ENCODE assay signal across 16 cellular contexts in the genomic region with DNA sequence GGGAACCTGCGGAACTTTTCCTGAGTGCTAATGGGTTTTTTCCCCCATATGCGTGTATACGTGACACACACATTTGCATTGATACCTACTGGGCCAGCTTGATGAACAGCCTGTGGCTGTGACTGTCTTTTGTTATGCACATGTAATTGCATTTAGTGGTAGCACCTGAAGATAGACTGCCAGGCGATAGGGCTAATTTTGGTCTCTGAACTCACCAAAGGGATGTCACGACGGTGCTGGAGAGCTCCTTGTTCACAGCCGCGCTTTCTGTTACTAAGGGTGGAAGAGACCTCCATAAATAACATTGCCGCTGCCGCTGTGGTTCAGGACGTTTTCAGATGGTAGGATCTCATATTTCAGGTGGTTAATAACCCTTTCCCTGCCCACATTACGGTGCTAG.
DNase-seq lines count a peak whose midpoint lies in the region; FAIRE-seq and TF ChIP-seq lines count a peak whose summit lies in the region.
"Had no signal": no experiment of that assay in that cellular context is flagged by ENCODE, and none has a peak within 500 bp of the region (broad histone marks: within the 10 kb centered on the region; RNA-seq: fewer than 3 reads in every experiment).

No MANE protein-coding gene starts in this region.

- peak overlapping the region in 1 of 4 experiments; percentile 24; a peak in 1 of 8 replicates for H3K4me3 ChIP-seq in H1 (ENCODE audit: extremely low read depth in 1 of 4, insufficient read depth in 2 of 4, low read depth in 3 of 4, low read length in 4 of 4)
- peak overlapping the region in 1 of 8 donors; percentile 12 for H3K4me3 ChIP-seq in spleen
- no peak overlapping the region for H3K4me3 ChIP-seq in testis

- FAIRE-seq in H1 (lab: Jason Lieb, UNC) = peak; percentile 81
- FAIRE-seq: HepG2, RCC 7860 had no signal

- H3K9me3 ChIP-seq in H1 (ENCODE audit: insufficient read depth in 2 of 2, low read depth in 1 of 2, low read length in 1 of 2) (peaks cover 4 to 8% of the 10 kb centered on the region in 2 experiments; a peak in 2 of 4 replicates), spleen (no peaks in the 10 kb centered on the region), testis (no peaks in the 10 kb centered on the region)

- no peak overlapping the region for H2AFZ ChIP-seq in H1 (ENCODE audit: low read length)

- TF ChIP-seq EP300 in Ishikawa (IDR thresholded peaks at IDR 0.05; ENCODE audit: borderline replicate concordance) = no peak
- peak in 1 of 2 experiments; percentile 21; a peak in 1 of 3 replicates for TF ChIP-seq EP300 in H1 (IDR thresholded peaks at IDR 0.05; ENCODE audit: borderline replicate concordance in 1 of 2, low read depth in 2 of 2, low read length in 2 of 2)

- H3K79me2 ChIP-seq in H1 (ENCODE audit: control insufficient read depth in 1 of 2, insufficient read depth in 2 of 2, low read length in 2 of 2) = no peaks in the 10 kb centered on the region

- POLR2A ChIA-PET in H1 (lab: Charles Lee; ENCODE audit: partially characterized antibody) = interaction anchor here (1.3 kb wide), 1 partner anchor 221 kb away, joined by 3 read pairs; no protein-coding TSS in a partner anchor

- H3K27ac ChIP-seq in H1 (ENCODE audit: low read depth, low read length) = 0 out of 2 replicates have a peak overlapping the region, but pooled peaks have one; percentile 12
- peak overlapping the region in 1 of 8 donors; percentile 19 for H3K27ac ChIP-seq in spleen
- H3K27ac ChIP-seq in testis = no peak overlapping the region
- H3K27ac ChIP-seq: VCaP had no signal

- no peak overlapping the region for H3K14ac ChIP-seq in H1 (ENCODE audit: insufficient read length)

- no peak overlapping the region for H3K4ac ChIP-seq in H1 (replicated peaks; ENCODE audit: insufficient read length, low read depth, low read length)

- H3K4me1 ChIP-seq in H1 (replicated peaks in 1 of 4; ENCODE audit: control insufficient read depth in 3 of 4, insufficient read depth in 4 of 4, low read length in 3 of 4) (peaks cover 7 to 23% (median 14%) of the 10 kb centered on the region in 4 experiments), spleen (peaks cover 0 to 56% (median 34%) of the 10 kb centered on the region in 6 donors), testis (peaks cover 2% of the 10 kb centered on the region)

- H4K5ac ChIP-seq in H1 (ENCODE audit: insufficient read length, low read depth, low read length) = no peak overlapping the region

- intact Hi-C loops in spleen (cut with DNase I; ENCODE audit: low total_unique reads) = no loop called here
- intact Hi-C loops in testis (cut with DNase I; ENCODE audit: low total_unique reads) = no loop called here

- H3K79me1 ChIP-seq in H1 (ENCODE audit: low read depth, low read length) = no peaks in the 10 kb centered on the region

- no peak overlapping the region for H4K91ac ChIP-seq in H1 (replicated peaks; ENCODE audit: insufficient read length, low read length)

- DNase-seq in NCI-H345 (lab: John Stamatoyannopoulos, UW) (peak; percentile 53), NCI-H345 treated with DMSO at 0.1 percent for 48 hours (lab: John Stamatoyannopoulos, UW; ENCODE audit: unreplicated experiment) (no peak), H1 (ENCODE audit: low read depth in 1 of 2, low spot score in 2 of 2) (peak in 1 of 2 experiments; percentile 25), spleen (peak; percentile 25), NOMO-1 (lab: John Stamatoyannopoulos, UW; ENCODE audit: unreplicated experiment in 2 of 2) (no peak), testis (no peak)
- DNase-seq in activated effector memory CD4-positive, alpha-beta T cell treated with anti-CD3 and anti-CD28 coated beads, Interleukin-2, amount 50 U/mL, for 16 hours = no peak
- DNase-seq: ACHN; activated effector memory CD4-positive, alpha-beta T cell treated with Interleukin-2 at 50 U/mL for 16 hours; COR-L47; GF-D8; SW 1271 had no signal

- no peak overlapping the region for H3K23ac ChIP-seq in H1 (ENCODE audit: insufficient read length)

- H3K4me2 ChIP-seq in H1 (ENCODE audit: insufficient read depth in 1 of 2, low read depth in 2 of 2, low read length in 2 of 2) = peak overlapping the region; percentile 54 to 57

- H3K36me3 ChIP-seq in H1 (ENCODE audit: control insufficient read depth in 2 of 4, insufficient read depth in 4 of 4, low read length in 3 of 4) (no peaks in the 10 kb centered on the region), spleen (no peaks in the 10 kb centered on the region), testis (ENCODE audit: low read depth, missing control alignments) (no peaks in the 10 kb centered on the region)

- no peak overlapping the region for H2BK120ac ChIP-seq in H1 (replicated peaks; ENCODE audit: low read depth, low read length)

- no peak overlapping the region for H2BK12ac ChIP-seq in H1 (ENCODE audit: low read depth, low read length)

- H3K27me3 ChIP-seq in H1 (replicated peaks in 1 of 4; ENCODE audit: control insufficient read depth in 3 of 4, extremely low read depth in 1 of 4, insufficient read depth in 3 of 4, low read length in 3 of 4) (no peaks in the 10 kb centered on the region), spleen (replicated peaks in 1 of 7) (no peaks in the 10 kb centered on the region), testis (no peaks in the 10 kb centered on the region)

- H3K18ac ChIP-seq in H1 (ENCODE audit: extremely low read depth, low read length) = no peak overlapping the region; the same call in 1 of the 2 replicates

- H3K9ac ChIP-seq in H1 (replicated peaks in 1 of 4; ENCODE audit: extremely low read depth in 1 of 4, low read depth in 3 of 4, low read length in 3 of 4) = no peak overlapping the region

- H2BK20ac ChIP-seq in H1 (ENCODE audit: low read length) = no peak overlapping the region

- TF ChIP-seq POLR2A in H1 (IDR thresholded peaks at IDR 0.05; ENCODE audit: control extremely low read depth in 1 of 2, low read depth in 2 of 2, low read length in 2 of 2) (no peak), spleen (IDR thresholded peaks at IDR 0.05) (no peak), testis (IDR thresholded peaks at IDR 0.05) (no peak)

- H4K20me1 ChIP-seq in H1 (replicated peaks in 1 of 2; ENCODE audit: control insufficient read depth in 1 of 2, insufficient read depth in 2 of 2, low read length in 2 of 2) = no peaks in the 10 kb centered on the region

- TF ChIP-seq CTCF in H1 (IDR thresholded peaks at IDR 0.05; ENCODE audit: control extremely low read depth in 1 of 3, insufficient read depth in 1 of 3, low read depth in 1 of 3, low read length in 3 of 3) = no peak
- TF ChIP-seq CTCF in spleen (IDR thresholded peaks at IDR 0.05 in 8 of 11, conservative IDR thresholded peaks at IDR 0.05 in 3 of 11) = no peak
- no peak for TF ChIP-seq CTCF in testis (IDR thresholded peaks at IDR 0.05)

- CTCF ChIA-PET in H1 (lab: Charles Lee; ENCODE audit: partially characterized antibody) = interaction anchor here (0.6 to 2.4 kb wide), 6 partner anchors 51 to 228 kb away, joined by 3 to 10 read pairs (median 4); no protein-coding TSS in a partner anchor

- no peak overlapping the region for H4K8ac ChIP-seq in H1 (ENCODE audit: extremely low read depth, insufficient read depth, low read length)

- H3K56ac ChIP-seq in H1 (replicated peaks; ENCODE audit: insufficient read length, low read depth, low read length) = no peak overlapping the region

- 27% methylated on average over 12 of the region's 12 CpGs; no CpG with 5 or more reads in 1 of the 2 experiments for WGBS in H1 (ENCODE audit: extremely low coverage in 1 of 2, insufficient coverage in 1 of 2, insufficient read length in 1 of 2, insufficient replicate concordance in 2 of 2, low coverage in 1 of 2, low lambda C conversion rate in 2 of 2, missing lambda C conversion rate in 1 of 2), 2 experiments
- 45 to 64% (median 49%) methylated on average over 12 of the region's 12 CpGs for WGBS in spleen, 5 donors
- WGBS in testis, 2 donors = 62 to 82% methylated on average over 12 of the region's 12 CpGs

- TF ChIP-seq RAD21 in Ishikawa (IDR thresholded peaks at IDR 0.05; ENCODE audit: low read depth) (no peak), H1 (IDR thresholded peaks at IDR 0.05 in 1 of 2, conservative IDR thresholded peaks at IDR 0.05 in 1 of 2; ENCODE audit: low read depth in 2 of 2, low read length in 2 of 2) (no peak; a peak in 1 of 4 replicates)

- H3K23me2 ChIP-seq in H1 (ENCODE audit: low read depth, low read length) = no peaks in the 10 kb centered on the region

- no peak overlapping the region for H2BK5ac ChIP-seq in H1 (ENCODE audit: low read depth, low read length)

- H2AK5ac ChIP-seq in H1 (ENCODE audit: low read depth, low read length) = no peak overlapping the region

- H2BK15ac ChIP-seq in H1 (ENCODE audit: low read length) = no peak overlapping the region

TF ChIP-seq in Ishikawa, 13 proteins besides CTCF, POLR2A, EP300 and RAD21 (continues in another document):
- TF ChIP-seq, protein P1, sequence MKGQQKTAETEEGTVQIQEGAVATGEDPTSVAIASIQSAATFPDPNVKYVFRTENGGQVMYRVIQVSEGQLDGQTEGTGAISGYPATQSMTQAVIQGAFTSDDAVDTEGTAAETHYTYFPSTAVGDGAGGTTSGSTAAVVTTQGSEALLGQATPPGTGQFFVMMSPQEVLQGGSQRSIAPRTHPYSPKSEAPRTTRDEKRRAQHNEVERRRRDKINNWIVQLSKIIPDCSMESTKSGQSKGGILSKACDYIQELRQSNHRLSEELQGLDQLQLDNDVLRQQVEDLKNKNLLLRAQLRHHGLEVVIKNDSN (IDR thresholded peaks at IDR 0.05) = no peak

TF ChIP-seq in H1, 55 proteins besides CTCF, POLR2A, EP300 and RAD21 (continues in another document):
- peak; percentile 40; the same call in 1 of the 2 replicates for TF ChIP-seq JUND (IDR thresholded peaks at IDR 0.05; ENCODE audit: low read length)
- 0 out of 2 replicates have a peak, but pooled peaks have one; percentile 44 for TF ChIP-seq SP1 (IDR thresholded peaks at IDR 0.05; ENCODE audit: low read depth, low read length)
- peak; percentile 50 for TF ChIP-seq NANOG (IDR thresholded peaks at IDR 0.05; ENCODE audit: insufficient read depth, low read depth, low read length, poor library complexity, severe bottlenecking)
- TF ChIP-seq TCF12 (IDR thresholded peaks at IDR 0.05; ENCODE audit: low read depth, low read length) = peak; percentile 73; the same call in 1 of the 2 replicates
- TF ChIP-seq POU5F1 (IDR thresholded peaks at IDR 0.05; ENCODE audit: low read depth, low read length) = peak; percentile 98
- 0 out of 2 replicates have a peak, but pooled peaks have one; percentile 40 for TF ChIP-seq YY1 (IDR thresholded peaks at IDR 0.05; ENCODE audit: low read depth, low read length)
- peak; percentile 61; the same call in 1 of the 2 replicates for TF ChIP-seq BACH1 (IDR thresholded peaks at IDR 0.05; ENCODE audit: low read length)
- TF ChIP-seq, protein P2, sequence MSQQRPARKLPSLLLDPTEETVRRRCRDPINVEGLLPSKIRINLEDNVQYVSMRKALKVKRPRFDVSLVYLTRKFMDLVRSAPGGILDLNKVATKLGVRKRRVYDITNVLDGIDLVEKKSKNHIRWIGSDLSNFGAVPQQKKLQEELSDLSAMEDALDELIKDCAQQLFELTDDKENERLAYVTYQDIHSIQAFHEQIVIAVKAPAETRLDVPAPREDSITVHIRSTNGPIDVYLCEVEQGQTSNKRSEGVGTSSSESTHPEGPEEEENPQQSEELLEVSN (IDR thresholded peaks at IDR 0.05) = no peak
- TF ChIP-seq TAF7 (optimal IDR thresholded peaks at IDR 0.05; ENCODE audit: borderline replicate concordance, low read depth, low read length) = peak; percentile 10
- TF ChIP-seq CHD2 (IDR thresholded peaks at IDR 0.05; ENCODE audit: low read length) = no peak

Comparison
In these comparisons a context has a peak if more than half of its experiments do, and no peak if none do; other contexts are left out.
1. DNase-seq: peak in NCI-H345 (single experiment) and spleen (single experiment); none in NCI-H345 treated with DMSO at 0.1 percent for 48 hours (single experiment), NOMO-1 (0 of 2), testis (single experiment) and activated effector memory CD4-positive, alpha-beta T cell treated with anti-CD3 and anti-CD28 coated beads, Interleukin-2, amount 50 U/mL, for 16 hours (single experiment).